In the genomic region with DNA sequence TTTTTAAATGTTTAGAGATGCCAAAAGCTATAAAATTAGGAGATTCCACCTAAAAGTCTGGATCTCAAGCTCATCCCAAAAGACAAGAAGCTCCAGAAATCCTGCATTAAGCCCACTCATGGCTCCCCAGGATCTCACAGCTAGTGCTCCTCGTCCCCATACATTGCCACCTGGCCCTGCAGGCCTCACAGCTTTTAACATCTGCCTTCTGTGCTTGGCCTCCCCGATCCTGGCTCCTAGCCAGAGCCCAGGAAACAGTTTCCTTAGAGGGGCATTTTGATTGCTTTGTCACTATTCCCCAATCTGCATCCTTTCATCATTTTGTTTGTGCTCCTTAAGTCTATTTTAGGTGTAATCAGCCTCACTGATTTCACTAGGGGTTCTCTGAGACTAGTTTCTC, we compare ENCODE assay signal across 1 cellular context.
TF ChIP-seq lines count a peak whose summit lies in the region.

No MANE protein-coding gene starts in this region.

TF ChIP-seq in H1, 55 proteins besides CTCF, POLR2A, EP300 and RAD21 (continued from another document):
- TF ChIP-seq SIN3A (conservative IDR thresholded peaks at IDR 0.05 in 1 of 2, IDR thresholded peaks at IDR 0.05 in 1 of 2; ENCODE audit: low read depth in 1 of 2, low read length in 2 of 2), result no peak
- no peak for TF ChIP-seq BACH1 (IDR thresholded peaks at IDR 0.05; ENCODE audit: low read length)
- TF ChIP-seq, protein P1, sequence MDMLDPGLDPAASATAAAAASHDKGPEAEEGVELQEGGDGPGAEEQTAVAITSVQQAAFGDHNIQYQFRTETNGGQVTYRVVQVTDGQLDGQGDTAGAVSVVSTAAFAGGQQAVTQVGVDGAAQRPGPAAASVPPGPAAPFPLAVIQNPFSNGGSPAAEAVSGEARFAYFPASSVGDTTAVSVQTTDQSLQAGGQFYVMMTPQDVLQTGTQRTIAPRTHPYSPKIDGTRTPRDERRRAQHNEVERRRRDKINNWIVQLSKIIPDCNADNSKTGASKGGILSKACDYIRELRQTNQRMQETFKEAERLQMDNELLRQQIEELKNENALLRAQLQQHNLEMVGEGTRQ (IDR thresholded peaks at IDR 0.05; ENCODE audit: low read length), result no peak
- TF ChIP-seq SUZ12 (IDR thresholded peaks at IDR 0.05; ENCODE audit: low read length), result no peak
- no peak for TF ChIP-seq KDM1A (IDR thresholded peaks at IDR 0.05; ENCODE audit: borderline replicate concordance, low read length)
- no peak for TF ChIP-seq HDAC6 (IDR thresholded peaks at IDR 0.05; ENCODE audit: low read depth, low read length)
- no peak for TF ChIP-seq CEBPB (IDR thresholded peaks at IDR 0.05; ENCODE audit: low read depth, low read length)
- no peak for TF ChIP-seq ZNF274 (IDR thresholded peaks at IDR 0.05; ENCODE audit: borderline replicate concordance, extremely low read depth, low read length)
- TF ChIP-seq BCL11A (IDR thresholded peaks at IDR 0.05; ENCODE audit: low read depth in 2 of 2, low read length in 2 of 2), result no peak
